In genomic region chr7:155953781-155954549, GRCh38 we compare ENCODE assay signal across 1 cellular context.
TF ChIP-seq lines count a peak whose summit lies in the region.

No MANE protein-coding gene starts in this region.

TF ChIP-seq in HepG2, 621 proteins besides CTCF, POLR2A, EP300 and RAD21 (continued from another document and continues in another):
- TF ChIP-seq, protein P1, sequence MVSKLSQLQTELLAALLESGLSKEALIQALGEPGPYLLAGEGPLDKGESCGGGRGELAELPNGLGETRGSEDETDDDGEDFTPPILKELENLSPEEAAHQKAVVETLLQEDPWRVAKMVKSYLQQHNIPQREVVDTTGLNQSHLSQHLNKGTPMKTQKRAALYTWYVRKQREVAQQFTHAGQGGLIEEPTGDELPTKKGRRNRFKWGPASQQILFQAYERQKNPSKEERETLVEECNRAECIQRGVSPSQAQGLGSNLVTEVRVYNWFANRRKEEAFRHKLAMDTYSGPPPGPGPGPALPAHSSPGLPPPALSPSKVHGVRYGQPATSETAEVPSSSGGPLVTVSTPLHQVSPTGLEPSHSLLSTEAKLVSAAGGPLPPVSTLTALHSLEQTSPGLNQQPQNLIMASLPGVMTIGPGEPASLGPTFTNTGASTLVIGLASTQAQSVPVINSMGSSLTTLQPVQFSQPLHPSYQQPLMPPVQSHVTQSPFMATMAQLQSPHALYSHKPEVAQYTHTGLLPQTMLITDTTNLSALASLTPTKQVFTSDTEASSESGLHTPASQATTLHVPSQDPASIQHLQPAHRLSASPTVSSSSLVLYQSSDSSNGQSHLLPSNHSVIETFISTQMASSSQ (IDR thresholded peaks at IDR 0.05; ENCODE audit: low read depth) = no peak
- TF ChIP-seq, protein P1 (CRISPR knock-in tag; IDR thresholded peaks at IDR 0.05; ENCODE audit: borderline replicate concordance) = peak; percentile 48; the same call in 1 of the 2 replicates
- TF ChIP-seq ZFP62 (CRISPR knock-in tag; IDR thresholded peaks at IDR 0.05) (no peak), KDM4B (CRISPR knock-in tag; IDR thresholded peaks at IDR 0.05) (no peak), MED13 (CRISPR knock-in tag; IDR thresholded peaks at IDR 0.05) (peak; percentile 88), NBN (conservative IDR thresholded peaks at IDR 0.05) (no peak), CBX5 (CRISPR knock-in tag; IDR thresholded peaks at IDR 0.05; ENCODE audit: borderline replicate concordance) (peak; percentile 84; the same call in 1 of the 2 replicates), FOSL2 (CRISPR knock-in tag; IDR thresholded peaks at IDR 0.05) (peak; percentile 72), REPIN1 (CRISPR knock-in tag; IDR thresholded peaks at IDR 0.05; ENCODE audit: borderline replicate concordance, low read depth) (peak; percentile 83), ZNF20 (CRISPR knock-in tag; IDR thresholded peaks at IDR 0.05) (no peak), MXD4 (CRISPR knock-in tag; IDR thresholded peaks at IDR 0.05) (no peak), SALL2 (CRISPR knock-in tag; IDR thresholded peaks at IDR 0.05) (no peak), ZNF563 (CRISPR knock-in tag; IDR thresholded peaks at IDR 0.05) (0 out of 2 replicates have a peak, but pooled peaks have one; percentile 45), EED (CRISPR knock-in tag; IDR thresholded peaks at IDR 0.05) (no peak), ZNF879 (CRISPR knock-in tag; IDR thresholded peaks at IDR 0.05) (no peak), HES4 (CRISPR knock-in tag; IDR thresholded peaks at IDR 0.05; ENCODE audit: borderline replicate concordance) (0 out of 2 replicates have a peak, but pooled peaks have one; percentile 48), THAP9 (CRISPR knock-in tag; IDR thresholded peaks at IDR 0.05; ENCODE audit: borderline replicate concordance) (no peak; the same call in 1 of the 2 replicates), MIER3 (CRISPR knock-in tag; IDR thresholded peaks at IDR 0.05; ENCODE audit: borderline replicate concordance) (no peak), SMAD3 (CRISPR knock-in tag; IDR thresholded peaks at IDR 0.05) (no peak), SMARCE1 (IDR thresholded peaks at IDR 0.05; ENCODE audit: borderline replicate concordance) (no peak), DR1 (CRISPR knock-in tag; IDR thresholded peaks at IDR 0.05) (no peak; the same call in 1 of the 2 replicates), MEIS1 (CRISPR knock-in tag; IDR thresholded peaks at IDR 0.05; ENCODE audit: borderline replicate concordance) (no peak), SIX1 (CRISPR knock-in tag; IDR thresholded peaks at IDR 0.05; ENCODE audit: borderline replicate concordance) (peak; percentile 42; the same call in 1 of the 2 replicates), GABPA (IDR thresholded peaks at IDR 0.05; ENCODE audit: low read depth, low read length) (no peak), GABPA (CRISPR knock-in tag; IDR thresholded peaks at IDR 0.05; ENCODE audit: low read depth) (0 out of 2 replicates have a peak, but pooled peaks have one; percentile 20), ATF1 (CRISPR knock-in tag; IDR thresholded peaks at IDR 0.05) (no peak), PHB2 (IDR thresholded peaks at IDR 0.05; ENCODE audit: partially characterized antibody) (no peak), ZSCAN21 (CRISPR knock-in tag; IDR thresholded peaks at IDR 0.05; ENCODE audit: borderline replicate concordance) (peak; percentile 44; the same call in 1 of the 2 replicates), ZNF205 (CRISPR knock-in tag; IDR thresholded peaks at IDR 0.05) (0 out of 2 replicates have a peak, but pooled peaks have one; percentile 23), IKZF1 (IDR thresholded peaks at IDR 0.05) (no peak), ZNF816 (CRISPR knock-in tag; IDR thresholded peaks at IDR 0.05; ENCODE audit: borderline replicate concordance) (no peak), POLR2G (IDR thresholded peaks at IDR 0.05; ENCODE audit: low read depth, low read length) (peak; percentile 31; the same call in 1 of the 2 replicates), TCF7 (IDR thresholded peaks at IDR 0.05; ENCODE audit: low read depth) (0 out of 2 replicates have a peak, but pooled peaks have one; percentile 18), ZNF547 (CRISPR knock-in tag; IDR thresholded peaks at IDR 0.05) (no peak), ZNF331 (CRISPR knock-in tag; IDR thresholded peaks at IDR 0.05) (peak; percentile 50; the same call in 1 of the 2 replicates), ATF3 (CRISPR knock-in tag; IDR thresholded peaks at IDR 0.05) (no peak; the same call in 1 of the 2 replicates), ISL2 (CRISPR knock-in tag; IDR thresholded peaks at IDR 0.05) (peak; percentile 94), ZNF143 (CRISPR knock-in tag; IDR thresholded peaks at IDR 0.05) (peak; percentile 42; the same call in 1 of the 2 replicates), DNMT3B (CRISPR knock-in tag; conservative IDR thresholded peaks at IDR 0.05) (no peak), ZNF850 (CRISPR knock-in tag; conservative IDR thresholded peaks at IDR 0.05) (no peak), SRSF9 (IDR thresholded peaks at IDR 0.05; ENCODE audit: borderline replicate concordance, insufficient read depth, low read depth, low read length, poor library complexity, severe bottlenecking) (no peak), ZNF576 (CRISPR knock-in tag; IDR thresholded peaks at IDR 0.05) (peak; percentile 84; the same call in 1 of the 2 replicates), ATAD3A (CRISPR knock-in tag; IDR thresholded peaks at IDR 0.05) (no peak), SATB2 (CRISPR knock-in tag; IDR thresholded peaks at IDR 0.05) (0 out of 2 replicates have a peak, but pooled peaks have one; percentile 39), ZBTB7B (CRISPR knock-in tag; IDR thresholded peaks at IDR 0.05) (peak; percentile 95), CBX1 (IDR thresholded peaks at IDR 0.05; ENCODE audit: low read depth) (no peak), ZFP36 (IDR thresholded peaks at IDR 0.05; ENCODE audit: borderline replicate concordance, low read depth, low read length, partially characterized antibody) (no peak)
- TF ChIP-seq, protein P2, sequence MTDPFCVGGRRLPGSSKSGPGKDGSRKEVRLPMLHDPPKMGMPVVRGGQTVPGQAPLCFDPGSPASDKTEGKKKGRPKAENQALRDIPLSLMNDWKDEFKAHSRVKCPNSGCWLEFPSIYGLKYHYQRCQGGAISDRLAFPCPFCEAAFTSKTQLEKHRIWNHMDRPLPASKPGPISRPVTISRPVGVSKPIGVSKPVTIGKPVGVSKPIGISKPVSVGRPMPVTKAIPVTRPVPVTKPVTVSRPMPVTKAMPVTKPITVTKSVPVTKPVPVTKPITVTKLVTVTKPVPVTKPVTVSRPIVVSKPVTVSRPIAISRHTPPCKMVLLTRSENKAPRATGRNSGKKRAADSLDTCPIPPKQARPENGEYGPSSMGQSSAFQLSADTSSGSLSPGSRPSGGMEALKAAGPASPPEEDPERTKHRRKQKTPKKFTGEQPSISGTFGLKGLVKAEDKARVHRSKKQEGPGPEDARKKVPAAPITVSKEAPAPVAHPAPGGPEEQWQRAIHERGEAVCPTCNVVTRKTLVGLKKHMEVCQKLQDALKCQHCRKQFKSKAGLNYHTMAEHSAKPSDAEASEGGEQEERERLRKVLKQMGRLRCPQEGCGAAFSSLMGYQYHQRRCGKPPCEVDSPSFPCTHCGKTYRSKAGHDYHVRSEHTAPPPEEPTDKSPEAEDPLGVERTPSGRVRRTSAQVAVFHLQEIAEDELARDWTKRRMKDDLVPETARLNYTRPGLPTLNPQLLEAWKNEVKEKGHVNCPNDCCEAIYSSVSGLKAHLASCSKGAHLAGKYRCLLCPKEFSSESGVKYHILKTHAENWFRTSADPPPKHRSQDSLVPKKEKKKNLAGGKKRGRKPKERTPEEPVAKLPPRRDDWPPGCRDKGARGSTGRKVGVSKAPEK (CRISPR knock-in tag; IDR thresholded peaks at IDR 0.05; ENCODE audit: borderline replicate concordance) = no peak
- TF ChIP-seq, protein P3, sequence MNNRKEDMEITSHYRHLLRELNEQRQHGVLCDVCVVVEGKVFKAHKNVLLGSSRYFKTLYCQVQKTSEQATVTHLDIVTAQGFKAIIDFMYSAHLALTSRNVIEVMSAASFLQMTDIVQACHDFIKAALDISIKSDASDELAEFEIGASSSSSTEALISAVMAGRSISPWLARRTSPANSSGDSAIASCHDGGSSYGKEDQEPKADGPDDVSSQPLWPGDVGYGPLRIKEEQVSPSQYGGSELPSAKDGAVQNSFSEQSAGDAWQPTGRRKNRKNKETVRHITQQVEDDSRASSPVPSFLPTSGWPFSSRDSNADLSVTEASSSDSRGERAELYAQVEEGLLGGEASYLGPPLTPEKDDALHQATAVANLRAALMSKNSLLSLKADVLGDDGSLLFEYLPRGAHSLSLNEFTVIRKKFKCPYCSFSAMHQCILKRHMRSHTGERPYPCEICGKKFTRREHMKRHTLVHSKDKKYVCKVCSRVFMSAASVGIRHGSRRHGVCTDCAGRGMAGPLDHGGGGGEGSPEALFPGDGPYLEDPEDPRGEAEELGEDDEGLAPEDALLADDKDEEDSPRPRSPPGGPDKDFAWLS (CRISPR knock-in tag; IDR thresholded peaks at IDR 0.05; ENCODE audit: borderline replicate concordance) = no peak
- TF ChIP-seq, protein P4, sequence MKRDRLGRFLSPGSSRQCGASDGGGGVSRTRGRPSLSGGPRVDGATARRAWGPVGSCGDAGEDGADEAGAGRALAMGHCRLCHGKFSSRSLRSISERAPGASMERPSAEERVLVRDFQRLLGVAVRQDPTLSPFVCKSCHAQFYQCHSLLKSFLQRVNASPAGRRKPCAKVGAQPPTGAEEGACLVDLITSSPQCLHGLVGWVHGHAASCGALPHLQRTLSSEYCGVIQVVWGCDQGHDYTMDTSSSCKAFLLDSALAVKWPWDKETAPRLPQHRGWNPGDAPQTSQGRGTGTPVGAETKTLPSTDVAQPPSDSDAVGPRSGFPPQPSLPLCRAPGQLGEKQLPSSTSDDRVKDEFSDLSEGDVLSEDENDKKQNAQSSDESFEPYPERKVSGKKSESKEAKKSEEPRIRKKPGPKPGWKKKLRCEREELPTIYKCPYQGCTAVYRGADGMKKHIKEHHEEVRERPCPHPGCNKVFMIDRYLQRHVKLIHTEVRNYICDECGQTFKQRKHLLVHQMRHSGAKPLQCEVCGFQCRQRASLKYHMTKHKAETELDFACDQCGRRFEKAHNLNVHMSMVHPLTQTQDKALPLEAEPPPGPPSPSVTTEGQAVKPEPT (CRISPR knock-in tag; IDR thresholded peaks at IDR 0.05; ENCODE audit: low read depth) = no peak
- TF ChIP-seq, protein P5, sequence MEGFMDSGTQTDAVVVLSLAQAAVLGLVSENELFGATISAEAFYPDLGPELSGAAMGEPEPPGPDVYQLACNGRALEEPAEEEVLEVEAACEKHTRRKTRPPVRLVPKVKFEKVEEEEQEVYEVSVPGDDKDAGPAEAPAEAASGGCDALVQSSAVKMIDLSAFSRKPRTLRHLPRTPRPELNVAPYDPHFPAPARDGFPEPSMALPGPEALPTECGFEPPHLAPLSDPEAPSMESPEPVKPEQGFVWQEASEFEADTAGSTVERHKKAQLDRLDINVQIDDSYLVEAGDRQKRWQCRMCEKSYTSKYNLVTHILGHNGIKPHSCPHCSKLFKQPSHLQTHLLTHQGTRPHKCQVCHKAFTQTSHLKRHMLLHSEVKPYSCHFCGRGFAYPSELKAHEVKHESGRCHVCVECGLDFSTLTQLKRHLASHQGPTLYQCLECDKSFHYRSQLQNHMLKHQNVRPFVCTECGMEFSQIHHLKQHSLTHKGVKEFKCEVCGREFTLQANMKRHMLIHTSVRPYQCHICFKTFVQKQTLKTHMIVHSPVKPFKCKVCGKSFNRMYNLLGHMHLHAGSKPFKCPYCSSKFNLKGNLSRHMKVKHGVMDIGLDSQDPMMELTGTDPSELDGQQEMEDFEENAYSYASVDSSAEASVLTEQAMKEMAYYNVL (CRISPR knock-in tag; IDR thresholded peaks at IDR 0.05; ENCODE audit: borderline replicate concordance) = peak; percentile 49; the same call in 1 of the 2 replicates
- TF ChIP-seq, protein P6, sequence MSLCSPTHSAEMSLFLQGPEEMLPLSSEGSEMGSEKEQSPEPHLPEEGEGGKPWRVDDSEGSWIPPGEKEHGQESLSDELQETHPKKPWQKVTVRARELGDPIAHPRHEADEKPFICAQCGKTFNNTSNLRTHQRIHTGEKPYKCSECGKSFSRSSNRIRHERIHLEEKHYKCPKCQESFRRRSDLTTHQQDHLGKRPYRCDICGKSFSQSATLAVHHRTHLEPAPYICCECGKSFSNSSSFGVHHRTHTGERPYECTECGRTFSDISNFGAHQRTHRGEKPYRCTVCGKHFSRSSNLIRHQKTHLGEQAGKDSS (CRISPR knock-in tag; IDR thresholded peaks at IDR 0.05; ENCODE audit: borderline replicate concordance, low read depth) = peak; percentile 32; the same call in 1 of the 2 replicates
